ENCODE assay signal across 8 cellular contexts in genomic region chr17:42388381-42389134, GRCh38. TPM values are rescaled to one million over a fixed set of nuclear protein-coding genes. Genes with fewer than 3 reads are reported as not detected.
DNase-seq lines count a peak whose midpoint lies in the region; ATAC-seq and TF ChIP-seq lines count a peak whose summit lies in the region.

STAT3 (minus strand) TSS chr17:42388442; CDS start chr17:42348516, 39,926 bp downstream.

- peak within 1 kb of the TSS; percentile 90 for H3K4me3 ChIP-seq in AG10803 (ENCODE audit: low read length)

- DNase-seq in AG10803 (ENCODE audit: low read depth) (peak; percentile 100), NCI-H460 (ENCODE audit: extremely low read depth, low read depth) (peak; percentile 100), cerebellum (ENCODE audit: low spot score) (peak; percentile 100), islet precursor cell (peak; percentile 100)
- DNase-seq in activated CD4-positive, alpha-beta T cell treated with anti-CD3 and anti-CD28 coated beads for 1 hour = peak; percentile 100
- peak; percentile 100 for DNase-seq in stimulated activated CD4-positive, alpha-beta T cell treated with anti-CD3 and anti-CD28 coated beads, Interleukin-12 subunit alpha, Interleukin-12 subunit beta, amount 100 ng/mL, for 48 hours (ENCODE audit: low read depth in 2 of 3, low spot score in 1 of 3)

- ATAC-seq in GM19043 (IDR thresholded peaks at IDR 0.05; ENCODE audit: low read depth, unreplicated experiment) = peak; percentile 92
- ATAC-seq in HG03378 (IDR thresholded peaks at IDR 0.05; ENCODE audit: unreplicated experiment) = peak; percentile 86

- TF ChIP-seq CTCF in AG10803 (conservative IDR thresholded peaks at IDR 0.05; ENCODE audit: low read length) = no peak; the same call in 1 of the 2 replicates

RNA-seq across cellular contexts. Expression of gene STAT3, which starts in this region (rescaled TPM):
- 34.4 and 34.6 TPM in 2 replicates for total RNA-seq in NCI-H460 (2014; rRNA removed; shearing (Covaris generic))
- 15.7 and 21.1 TPM in 2 replicates for polyA plus RNA-seq in NCI-H460 (2014; cell fraction: nucleus; rRNA removed)
- 47.9 TPM for total RNA-seq in cerebellum

Comparison
In these comparisons a context has a peak if more than half of its experiments do, and no peak if none do; other contexts are left out.
1. Peak in every context shown above with its lines: DNase-seq, ATAC-seq and H3K4me3 ChIP-seq.